In the genomic region with DNA sequence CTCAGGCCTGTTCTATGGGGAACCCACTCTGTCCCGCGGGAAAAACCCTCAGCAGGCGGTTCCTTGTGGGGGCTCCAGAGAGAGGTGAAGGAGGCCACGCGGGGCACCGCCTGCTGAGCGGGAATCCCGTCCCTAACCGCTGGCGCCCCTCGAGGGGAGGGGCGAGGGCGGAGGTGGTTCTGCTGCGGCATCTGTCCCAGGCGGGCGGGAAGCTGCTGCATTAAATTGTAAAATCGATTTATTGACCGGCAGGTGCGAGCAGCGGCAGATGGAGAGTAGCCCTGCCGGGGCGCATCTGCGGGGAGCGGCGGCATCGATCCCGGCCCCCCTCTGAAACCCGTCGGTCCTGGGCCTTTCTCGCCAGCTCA, we compare ENCODE assay signal across 18 cellular contexts. TPM values are rescaled to one million over a fixed set of nuclear protein-coding genes. Genes with fewer than 3 reads are reported as not detected.
A peak's percentile ranks its signal among the peaks of the same experiment; 100 is the strongest.
DNase-seq lines count a peak whose midpoint lies in the region; FAIRE-seq and TF ChIP-seq lines count a peak whose summit lies in the region.
"Had no signal": no experiment of that assay in that cellular context is flagged by ENCODE, and none has a peak within 500 bp of the region (broad histone marks: within the 10 kb centered on the region; RNA-seq: fewer than 3 reads in every experiment).

No MANE protein-coding gene starts in this region.

- H3K4me1 ChIP-seq in endothelial cell of umbilical vein (ENCODE audit: control insufficient read depth, extremely low read depth, insufficient read depth, low read length) (peaks cover 17% of the 10 kb centered on the region), neuron (ENCODE audit: insufficient read depth, low read length) (peaks cover 47% of the 10 kb centered on the region)

- CTCF ChIA-PET in endothelial cell of umbilical vein (lab: Charles Lee) = interaction anchor here (0.8 to 12.4 kb wide), 3 partner anchors 8 to 19 kb away, joined by 4 to 260 read pairs (median 5); no protein-coding TSS in a partner anchor

- no peaks in the 10 kb centered on the region for H3K9me1 ChIP-seq in endothelial cell of umbilical vein (replicated peaks; ENCODE audit: control insufficient read depth, extremely low read depth, insufficient read depth, low read length)

- no peak overlapping the region for H3K4me2 ChIP-seq in endothelial cell of umbilical vein (ENCODE audit: insufficient read depth, low read length)

- no peaks in the 10 kb centered on the region for H4K20me1 ChIP-seq in endothelial cell of umbilical vein (replicated peaks; ENCODE audit: control insufficient read depth, extremely low read depth, insufficient read depth, low read length)

- no peak overlapping the region for H3K9ac ChIP-seq in endothelial cell of umbilical vein (replicated peaks; ENCODE audit: extremely low read depth, insufficient read depth, low read length)

- no peak overlapping the region for H3K27ac ChIP-seq in endothelial cell of umbilical vein (ENCODE audit: insufficient read depth, low read depth, low read length)
- H3K27ac ChIP-seq: body of pancreas, neutrophil, sigmoid colon had no signal

- H3K9me3 ChIP-seq in endothelial cell of umbilical vein (replicated peaks; ENCODE audit: control insufficient read depth, insufficient read depth, low read length) (no peaks in the 10 kb centered on the region), neuron (ENCODE audit: low read length) (no peaks in the 10 kb centered on the region)
- H3K9me3 ChIP-seq: body of pancreas, Caco-2, HAP-1, neutrophil, sigmoid colon had no signal

- no peak for TF ChIP-seq POLR2A in endothelial cell of umbilical vein (IDR thresholded peaks at IDR 0.05; ENCODE audit: low read depth, low read length)

- POLR2A ChIA-PET in endothelial cell of umbilical vein (lab: Charles Lee) = no interaction called here

- H3K36me3 ChIP-seq in endothelial cell of umbilical vein (ENCODE audit: control insufficient read depth in 2 of 2, extremely low read depth in 1 of 2, insufficient read depth in 2 of 2, low read length in 2 of 2) = no peaks in the 10 kb centered on the region
- no peaks in the 10 kb centered on the region for H3K36me3 ChIP-seq in neuron (ENCODE audit: insufficient read depth, low read length)
- H3K36me3 ChIP-seq: HAP-1, neutrophil, sigmoid colon had no signal

- dilution Hi-C loops in endothelial cell of umbilical vein (cut with MboI; ENCODE audit: extremely low pct_ligation_motif_present, low sequenced_read_pairs) = no loop called here

- H3K4me3 ChIP-seq in endothelial cell of umbilical vein (replicated peaks in 1 of 3; ENCODE audit: insufficient read depth in 1 of 3, low read depth in 1 of 3, low read length in 3 of 3) = no peak overlapping the region
- H3K4me3 ChIP-seq in neuron (ENCODE audit: low read length) = peak overlapping the region; percentile 28
- H3K4me3 ChIP-seq: body of pancreas, HAP-1 had no signal

- peak overlapping the region; percentile 30 for H2AFZ ChIP-seq in endothelial cell of umbilical vein (ENCODE audit: low read depth, low read length)
- H2AFZ ChIP-seq in neuron (ENCODE audit: low read depth, low read length) = no peak overlapping the region

- H3K79me2 ChIP-seq in endothelial cell of umbilical vein (ENCODE audit: control insufficient read depth, insufficient read depth, low read length) = no peaks in the 10 kb centered on the region

- no TSS peak for BruUV-seq in endothelial cell of umbilical vein (replicated peaks; lab: Mats Ljungman, UMichigan)

- no peak for TF ChIP-seq CTCF in endothelial cell of umbilical vein (IDR thresholded peaks at IDR 0.05; ENCODE audit: extremely low read depth in 1 of 2, insufficient read depth in 1 of 2, low read depth in 1 of 2, low read length in 2 of 2)

- intact Hi-C loops in endothelial cell of umbilical vein (cut with micrococcal nuclease) = no loop called here

- H3K27me3 ChIP-seq in endothelial cell of umbilical vein (ENCODE audit: control insufficient read depth in 2 of 2, insufficient read depth in 2 of 2, low read length in 2 of 2) (peaks cover 14 to 21% of the 10 kb centered on the region in 2 experiments), neuron (ENCODE audit: insufficient read depth, low read length) (peaks cover 86% of the 10 kb centered on the region)

- FAIRE-seq in endothelial cell of umbilical vein (lab: Jason Lieb, UNC) = no peak

- DNase-seq in NCI-H1436 (lab: John Stamatoyannopoulos, UW) (peak; percentile 44), NCI-H1436 treated with DMSO at 0.1 percent for 48 hours (lab: John Stamatoyannopoulos, UW) (no peak), NCI-H2171 (lab: John Stamatoyannopoulos, UW) (peak; percentile 28), endothelial cell of umbilical vein (ENCODE audit: low read depth, low spot score) (no peak)
- no peak for DNase-seq in activated CD4-positive, alpha-beta T cell treated with anti-CD3 and anti-CD28 coated beads, Interleukin-2, amount 50 U/mL, for 48 hours
- DNase-seq in activated CD4-positive, CD25-positive, alpha-beta regulatory T cell treated with anti-CD3 and anti-CD28 coated beads, Interleukin-2, amount 50 U/mL, for 72 hours = no peak
- DNase-seq in activated CD4-positive, alpha-beta T cell treated with anti-CD3 and anti-CD28 coated beads for 1 hour = no peak
- DNase-seq: activated CD8-positive, alpha-beta memory T cell treated with anti-CD3 and anti-CD28 coated beads, Interleukin-2, amount 10 ng/mL, durations not matched to agents 7 days and 5 days; Caco-2; sigmoid colon; stimulated activated naive CD8-positive, alpha-beta T cell treated with anti-CD3 and anti-CD28 coated beads, Interleukin-15, Interleukin-2, amounts not matched to agents 100 U/mL and 50 U/mL, for 24 hours had no signal

TF ChIP-seq in endothelial cell of umbilical vein, 7 proteins besides CTCF, POLR2A, EP300 and RAD21:
- TF ChIP-seq MAX (IDR thresholded peaks at IDR 0.05; ENCODE audit: insufficient read depth, insufficient read length) = no peak
- no peak for TF ChIP-seq FOS (IDR thresholded peaks at IDR 0.05; ENCODE audit: borderline replicate concordance, insufficient read depth, low read length)
- TF ChIP-seq POLR2AphosphoS5 (IDR thresholded peaks at IDR 0.05; ENCODE audit: insufficient read depth, low read depth, low read length) = no peak

RNA-seq across cellular contexts. Expression of gene DLL4, which starts 3.7 kb away (rescaled TPM):
- 55.2 and 75.8 TPM in 2 replicates for total RNA-seq in endothelial cell of umbilical vein
- 25.5 and 57.8 TPM in 2 replicates for polyA plus RNA-seq in endothelial cell of umbilical vein
- polyA plus RNA-seq in endothelial cell of umbilical vein (2011; cell fraction: cytosol; rRNA removed) = 26.3 and 26.9 TPM in 2 replicates
- polyA plus RNA-seq in endothelial cell of umbilical vein (2011; cell fraction: nucleus; rRNA removed) = 173 and 179 TPM in 2 replicates
- 3.9 and 5.5 TPM in 2 replicates for polyA plus RNA-seq in endothelial cell of umbilical vein (2012)
- polyA minus RNA-seq in endothelial cell of umbilical vein = 41.3 and 85.8 TPM in 2 replicates
- 7.6 TPM for polyA minus RNA-seq in endothelial cell of umbilical vein (2011; cell fraction: cytosol; rRNA and poly(A)+ RNA removed)
- polyA minus RNA-seq in endothelial cell of umbilical vein (2011; cell fraction: nucleus; rRNA and poly(A)+ RNA removed) = 142 and 155 TPM in 2 replicates
- total RNA-seq: A172 had no signal

RNA-seq across cellular contexts. Expression of gene CHAC1, which starts 27.8 kb away (rescaled TPM):
- total RNA-seq in endothelial cell of umbilical vein = 4.6 and 5.6 TPM in 2 replicates
- polyA plus RNA-seq in endothelial cell of umbilical vein = 18.9 and 25.7 TPM in 2 replicates
- polyA plus RNA-seq in endothelial cell of umbilical vein (2011; cell fraction: cytosol; rRNA removed) = 13.1 and 22.6 TPM in 2 replicates
- polyA plus RNA-seq in endothelial cell of umbilical vein (2011; cell fraction: nucleus; rRNA removed) = 25.1 and 29.0 TPM in 2 replicates
- 3.2 and 4.3 TPM in 2 replicates for polyA plus RNA-seq in endothelial cell of umbilical vein (2012)
- polyA minus RNA-seq in endothelial cell of umbilical vein = 10.6 and 13.9 TPM in 2 replicates
- 31.1 TPM for polyA minus RNA-seq in endothelial cell of umbilical vein (2011; cell fraction: cytosol; rRNA and poly(A)+ RNA removed)
- 22.0 and 32.1 TPM in 2 replicates for polyA minus RNA-seq in endothelial cell of umbilical vein (2011; cell fraction: nucleus; rRNA and poly(A)+ RNA removed)

RNA-seq across cellular contexts. Expression of gene VPS18, which starts 31.2 kb away (rescaled TPM):
- total RNA-seq in endothelial cell of umbilical vein = 32.8 and 33.3 TPM in 2 replicates
- 29.3 and 34.1 TPM in 2 replicates for polyA plus RNA-seq in endothelial cell of umbilical vein
- 19.1 and 21.5 TPM in 2 replicates for polyA plus RNA-seq in endothelial cell of umbilical vein (2011; cell fraction: cytosol; rRNA removed)
- polyA plus RNA-seq in endothelial cell of umbilical vein (2011; cell fraction: nucleus; rRNA removed) = 24.1 and 25.4 TPM in 2 replicates
- 22.5 and 22.6 TPM in 2 replicates for polyA plus RNA-seq in endothelial cell of umbilical vein (2012)
- 50.3 and 70.1 TPM in 2 replicates for polyA minus RNA-seq in endothelial cell of umbilical vein
- 41.5 TPM for polyA minus RNA-seq in endothelial cell of umbilical vein (2011; cell fraction: cytosol; rRNA and poly(A)+ RNA removed)
- 20.5 and 25.5 TPM in 2 replicates for polyA minus RNA-seq in endothelial cell of umbilical vein (2011; cell fraction: nucleus; rRNA and poly(A)+ RNA removed)

RNA-seq across cellular contexts. Expression of gene RHOV, which starts 51.4 kb away (rescaled TPM):
- 0.18 and 0.20 TPM in 2 replicates for total RNA-seq in endothelial cell of umbilical vein
- polyA plus RNA-seq in endothelial cell of umbilical vein = 0.15 and 0.19 TPM in 2 replicates
- 0.04 and 0.08 TPM in 2 replicates for polyA plus RNA-seq in endothelial cell of umbilical vein (2011; cell fraction: cytosol; rRNA removed)
- polyA plus RNA-seq in endothelial cell of umbilical vein (2011; cell fraction: nucleus; rRNA removed) = 1.1 TPM in 2 replicates
- 0.23 and 0.35 TPM in 2 replicates for polyA plus RNA-seq in endothelial cell of umbilical vein (2012)
- polyA minus RNA-seq in endothelial cell of umbilical vein = 0.15 TPM in 1 of 2 replicates, not detected in the other
- 29.2 TPM for polyA minus RNA-seq in endothelial cell of umbilical vein (2011; cell fraction: cytosol; rRNA and poly(A)+ RNA removed)
- polyA minus RNA-seq in endothelial cell of umbilical vein (2011; cell fraction: nucleus; rRNA and poly(A)+ RNA removed) = 0.38 and 0.96 TPM in 2 replicates
- total RNA-seq: activated CD8-positive, alpha-beta memory T cell treated with anti-CD3 and anti-CD28 coated beads, Interleukin-2, amount 10 ng/mL, durations not matched to agents 7 days and 5 days; left lobe of liver; LHCN-M2; sigmoid colon had no signal

Comparison
In these comparisons a context has a peak if more than half of its experiments do, and no peak if none do; other contexts are left out.
1. DNase-seq: peak in NCI-H1436 (single experiment) and NCI-H2171 (single experiment); none in NCI-H1436 treated with DMSO at 0.1 percent for 48 hours (single experiment), endothelial cell of umbilical vein (single experiment), activated CD4-positive, alpha-beta T cell treated with anti-CD3 and anti-CD28 coated beads, Interleukin-2, amount 50 U/mL, for 48 hours (0 of 2), activated CD4-positive, CD25-positive, alpha-beta regulatory T cell treated with anti-CD3 and anti-CD28 coated beads, Interleukin-2, amount 50 U/mL, for 72 hours (single experiment) and activated CD4-positive, alpha-beta T cell treated with anti-CD3 and anti-CD28 coated beads for 1 hour (single experiment).